In genomic region chr4:86452323-86452995, GRCh38 we compare ENCODE assay signal across 9 cellular contexts.
A peak's percentile ranks its signal among the peaks of the same experiment; 100 is the strongest.
DNase-seq lines count a peak whose midpoint lies in the region; ATAC-seq lines count a peak whose summit lies in the region.
"Had no signal": no experiment of that assay in that cellular context is flagged by ENCODE, and none has a peak within 500 bp of the region (broad histone marks: within the 10 kb centered on the region; RNA-seq: fewer than 3 reads in every experiment).

No MANE protein-coding gene starts in this region.

- H3K9ac ChIP-seq in adipocyte (ENCODE audit: low read length), result peak overlapping the region; percentile 78

- no peaks in the 10 kb centered on the region for H3K36me3 Mint-ChIP-seq in activated T-helper 17 cell treated with anti-CD3 and anti-CD28 coated beads, Interleukin-2, amount 50 U/mL, for 72 hours (ENCODE audit: low read depth)

- H3K4me3 Mint-ChIP-seq in activated T-helper 17 cell treated with anti-CD3 and anti-CD28 coated beads, Interleukin-2, amount 50 U/mL, for 72 hours, result no peak overlapping the region

- H3K9me3 ChIP-seq in adipocyte (ENCODE audit: control insufficient read depth, low read length), result no peaks in the 10 kb centered on the region

- peaks cover 21% of the 10 kb centered on the region for H3K4me1 ChIP-seq in adipocyte (ENCODE audit: control insufficient read depth, insufficient read depth, low read length)

- H3K27me3 Mint-ChIP-seq in activated T-helper 17 cell treated with anti-CD3 and anti-CD28 coated beads, Interleukin-2, amount 50 U/mL, for 72 hours, result peaks cover 27% of the 10 kb centered on the region

- intact Hi-C loops in left ventricle myocardium superior (cut with micrococcal nuclease), result no loop called here

- peaks cover 3% of the 10 kb centered on the region for H3K4me1 Mint-ChIP-seq in activated T-helper 17 cell treated with anti-CD3 and anti-CD28 coated beads, Interleukin-2, amount 50 U/mL, for 72 hours

- H3K27me3 ChIP-seq in adipocyte (replicated peaks; ENCODE audit: control insufficient read depth, insufficient read depth, low read length), result no peaks in the 10 kb centered on the region

- no peak overlapping the region for H3K27ac Mint-ChIP-seq in activated T-helper 17 cell treated with anti-CD3 and anti-CD28 coated beads, Interleukin-2, amount 50 U/mL, for 72 hours

- H3K9me3 Mint-ChIP-seq in activated T-helper 17 cell treated with anti-CD3 and anti-CD28 coated beads, Interleukin-2, amount 50 U/mL, for 72 hours, result no peaks in the 10 kb centered on the region

- peak; percentile 85 for ATAC-seq in left ventricle myocardium superior
- ATAC-seq in activated T-helper 17 cell treated with anti-CD3 and anti-CD28 coated beads, Interleukin-2, amount 50 U/mL, for 72 hours (replicated peaks), result no peak

- H3K4me3 ChIP-seq in adipocyte (ENCODE audit: low read length), result peak overlapping the region; percentile 77

- DNase-seq in DMS79 treated with DMSO at 0.1 percent for 48 hours (lab: John Stamatoyannopoulos, UW), result peak; percentile 78
- DNase-seq in adipocyte (ENCODE audit: low read depth), result no peak
- peak; percentile 35 for DNase-seq in left ventricle myocardium superior
- DNase-seq in renal cortical epithelial cell (ENCODE audit: low read depth), result peak; percentile 33
- no peak for DNase-seq in activated CD8-positive, alpha-beta memory T cell treated with anti-CD3 and anti-CD28 coated beads for 24 hours
- no peak for DNase-seq in HT-29 (ENCODE audit: low spot score)
- DNase-seq in amniotic stem cell (lab: John Stamatoyannopoulos, UW), result no peak
- DNase-seq: NCI-H774 had no signal

- no peaks in the 10 kb centered on the region for H3K36me3 ChIP-seq in adipocyte (ENCODE audit: control insufficient read depth, insufficient read depth, low read length, severe bottlenecking)

Comparison
In these comparisons a context has a peak if more than half of its experiments do, and no peak if none do; other contexts are left out.
1. DNase-seq: peak in DMS79 treated with DMSO at 0.1 percent for 48 hours (single experiment), left ventricle myocardium superior (single experiment) and renal cortical epithelial cell (single experiment); none in adipocyte (single experiment), activated CD8-positive, alpha-beta memory T cell treated with anti-CD3 and anti-CD28 coated beads for 24 hours (single experiment), HT-29 (single experiment) and amniotic stem cell (single experiment).